8 cellular contexts compared by ENCODE assay signal in the genomic region with DNA sequence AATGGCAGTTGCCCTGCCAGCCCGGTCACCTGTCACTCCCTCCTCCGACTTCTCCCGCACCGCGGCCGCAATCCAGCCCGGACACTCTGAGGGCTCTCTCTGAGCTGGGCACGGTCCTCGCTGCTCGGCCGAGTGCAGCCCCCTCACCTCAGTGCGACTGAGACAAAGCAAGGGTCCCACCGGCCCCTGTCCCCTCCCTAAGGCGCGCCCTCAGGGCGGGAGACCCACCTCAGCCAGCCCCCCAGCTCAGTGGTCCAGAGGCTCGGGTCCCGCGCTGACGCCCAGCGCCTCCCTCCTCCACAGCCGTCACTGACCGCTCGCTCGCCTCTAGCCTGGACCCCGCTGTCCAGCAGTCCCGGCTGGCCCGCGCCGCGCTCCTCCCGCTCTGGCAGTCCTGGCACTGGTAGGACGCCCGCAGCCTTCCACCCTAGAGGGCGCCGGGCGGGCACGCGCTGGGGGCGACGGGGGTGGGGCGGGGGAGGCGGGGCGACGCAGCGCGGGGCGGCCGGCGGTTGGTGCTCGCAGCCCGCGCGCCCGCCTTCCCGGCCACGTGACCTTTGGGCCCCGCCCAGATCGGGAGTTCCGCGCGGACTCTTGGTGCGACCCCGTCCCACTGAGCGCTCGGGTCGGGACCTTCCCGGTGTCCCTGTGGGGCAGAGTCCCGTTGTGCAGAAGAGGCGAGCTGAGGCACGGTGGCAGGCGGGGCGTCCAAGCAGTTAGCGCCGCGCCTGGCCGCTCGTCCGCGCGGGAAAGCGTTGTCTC. TPM values are rescaled to one million over a fixed set of nuclear protein-coding genes. Genes with fewer than 3 reads are reported as not detected.
A peak's percentile ranks its signal among the peaks of the same experiment; 100 is the strongest.
DNase-seq lines count a peak whose midpoint lies in the region; ATAC-seq and TF ChIP-seq lines count a peak whose summit lies in the region.

No MANE protein-coding gene starts in this region.

- H3K9me1 ChIP-seq in IMR-90 (ENCODE audit: insufficient read depth, low read length), result no peaks in the 10 kb centered on the region

- DNase-seq in Caco-2, result peak; percentile 79 to 87
- peak; percentile 35 for DNase-seq in IMR-90
- DNase-seq in RKO (ENCODE audit: low spot score), result peak; percentile 77
- peak; percentile 66 to 78 for DNase-seq in activated T-helper 1 cell treated with anti-CD3 and anti-CD28 coated beads, Interleukin-2, amount 50 U/mL, for 16 hours (ENCODE audit: low read depth in 1 of 2, low spot score in 1 of 2)
- DNase-seq in fibroblast of pulmonary artery (ENCODE audit: low read depth), result peak; percentile 47
- DNase-seq in natural killer cell, result peak; percentile 78
- peak; percentile 52 to 85 (median 76) for DNase-seq in stimulated activated naive CD4-positive, alpha-beta T cell (lab: John Stamatoyannopoulos, UW)

- peak overlapping the region; percentile 82 for H3K4me3 Mint-ChIP-seq in Caco-2 (ENCODE audit: unreplicated experiment)
- H3K4me3 Mint-ChIP-seq in natural killer cell, result peak overlapping the region; percentile 89

- H3K36me3 ChIP-seq in Caco-2 (ENCODE audit: control insufficient read depth, insufficient read depth, low read length) (no peaks in the 10 kb centered on the region; the same call in 1 of the 2 replicates), IMR-90 (ENCODE audit: control insufficient read depth, insufficient read depth, low read length) (no peaks in the 10 kb centered on the region)

- H3K18ac ChIP-seq in IMR-90 (ENCODE audit: low read depth, low read length), result no peak overlapping the region

- H3K9me3 ChIP-seq in Caco-2 (no peaks in the 10 kb centered on the region), IMR-90 (ENCODE audit: control insufficient read depth, insufficient read depth, low read length) (no peaks in the 10 kb centered on the region)

- no peak overlapping the region for H4K91ac ChIP-seq in IMR-90 (ENCODE audit: insufficient read depth, low read depth, low read length)

- no peak overlapping the region for H2BK120ac ChIP-seq in IMR-90 (ENCODE audit: low read depth, low read length)

- peak overlapping the region; percentile 61 for H2AK9ac ChIP-seq in IMR-90 (replicated peaks; ENCODE audit: low read depth, low read length, poor library complexity)

- no peak overlapping the region; the same call in 1 of the 2 replicates for H3K27ac ChIP-seq in IMR-90 (ENCODE audit: insufficient read depth, low read length)

- peak overlapping the region; percentile 73; the same call in 1 of the 2 replicates for H3K23ac ChIP-seq in IMR-90 (ENCODE audit: low read depth, low read length)

- no peaks in the 10 kb centered on the region for H3K9me3 Mint-ChIP-seq in Caco-2 (ENCODE audit: unreplicated experiment)
- no peaks in the 10 kb centered on the region for H3K9me3 Mint-ChIP-seq in natural killer cell

- H3K4ac ChIP-seq in IMR-90 (ENCODE audit: low read depth, low read length), result no peak overlapping the region

- H2AFZ ChIP-seq in IMR-90 (replicated peaks; ENCODE audit: low read length, poor library complexity), result peak overlapping the region; percentile 100

- TF ChIP-seq POLR2A in IMR-90 (IDR thresholded peaks at IDR 0.05; ENCODE audit: low read depth, low read length), result no peak

- no peak overlapping the region for H4K5ac ChIP-seq in IMR-90 (ENCODE audit: low read depth, low read length)

- no peak overlapping the region for H2AK5ac ChIP-seq in IMR-90 (ENCODE audit: low read depth, low read length)

- H3K14ac ChIP-seq in IMR-90 (replicated peaks; ENCODE audit: low read depth, low read length), result no peak overlapping the region

- H3K4me1 Mint-ChIP-seq in Caco-2 (ENCODE audit: low read depth, unreplicated experiment) (peaks cover 11% of the 10 kb centered on the region), natural killer cell (peaks cover 10 to 11% of the 10 kb centered on the region in 2 donors)

- BruUV-seq in Caco-2 (replicated peaks; lab: Mats Ljungman, UMichigan), result no TSS peak
- no TSS peak for BruUV-seq in IMR-90 (replicated peaks; lab: Mats Ljungman, UMichigan)

- TF ChIP-seq CTCF in Caco-2 (IDR thresholded peaks at IDR 0.05; ENCODE audit: insufficient read depth in 1 of 2, low read depth in 1 of 2, low read length in 1 of 2, severe bottlenecking in 1 of 2, unreplicated experiment in 1 of 2), result peak in 1 of 2 experiments; percentile 1
- 0 out of 2 replicates have a peak, but pooled peaks have one; percentile 6 for TF ChIP-seq CTCF in IMR-90 (conservative IDR thresholded peaks at IDR 0.05; ENCODE audit: low read depth, low read length)
- TF ChIP-seq CTCF in fibroblast of pulmonary artery (IDR thresholded peaks at IDR 0.05; ENCODE audit: low read length, missing control alignments), result no peak
- no peak for TF ChIP-seq CTCF in natural killer cell (IDR thresholded peaks at IDR 0.05)

- no peaks in the 10 kb centered on the region for H4K20me1 ChIP-seq in IMR-90 (ENCODE audit: insufficient read depth, low read length)

- dilution Hi-C loops in IMR-90 (cut with HindIII; ENCODE audit: low sequenced_read_pairs, unreplicated experiment), result no loop called here

- H3K9ac ChIP-seq in IMR-90 (ENCODE audit: low read depth, low read length), result peak overlapping the region; percentile 40

- H2BK5ac ChIP-seq in IMR-90 (ENCODE audit: low read depth, low read length, poor library complexity, severe bottlenecking), result no peak overlapping the region

- CTCF ChIA-PET in Caco-2 (lab: Charles Lee), result interaction anchor here (1.1 to 1.7 kb wide), 2 partner anchors 41 to 275 kb away, joined by 3 to 5 read pairs; no protein-coding TSS in a partner anchor
- CTCF ChIA-PET in IMR-90 (lab: Yijun Ruan, JAX), result no interaction called here

- POLR2A ChIA-PET in Caco-2 (lab: Charles Lee) (interaction anchor here (0.6 to 0.7 kb wide), 3 partner anchors 10 to 246 kb away, joined by 3 to 12 read pairs (median 3); partner anchors contain the start of gene RBX1), IMR-90 (lab: Charles Lee; ENCODE audit: unreplicated experiment) (no interaction called here)

- H2BK15ac ChIP-seq in IMR-90 (ENCODE audit: low read depth, low read length), result no peak overlapping the region

- peak overlapping the region; percentile 96 for H3K4me2 ChIP-seq in IMR-90 (ENCODE audit: low read depth, low read length)

- H3K27me3 ChIP-seq in Caco-2 (replicated peaks; ENCODE audit: control insufficient read depth, insufficient read depth, low read length) (no peaks in the 10 kb centered on the region), IMR-90 (ENCODE audit: control insufficient read depth, insufficient read depth, low read length) (peaks cover 3% of the 10 kb centered on the region; the same call in 1 of the 2 replicates)

- no peaks in the 10 kb centered on the region; a peak in 1 of 4 replicates for H3K79me1 ChIP-seq in IMR-90 (ENCODE audit: low read depth in 1 of 2, low read length in 2 of 2)

- no peak overlapping the region for H3K27ac Mint-ChIP-seq in Caco-2 (ENCODE audit: unreplicated experiment)
- peak overlapping the region in 1 of 2 donors; percentile 67 for H3K27ac Mint-ChIP-seq in natural killer cell

- no peak overlapping the region for H2BK20ac ChIP-seq in IMR-90 (ENCODE audit: low read depth, low read length)

- TF ChIP-seq RAD21 in IMR-90 (IDR thresholded peaks at IDR 0.05; ENCODE audit: low read length), result no peak

- H3K4me1 ChIP-seq in Caco-2, result 0 out of 2 replicates have a peak, but pooled peaks cover 7% of the 10 kb centered on the region
- no peaks in the 10 kb centered on the region for H3K4me1 ChIP-seq in IMR-90 (ENCODE audit: control insufficient read depth, insufficient read depth, low read length)

- WGBS in IMR-90 (ENCODE audit: extremely low coverage in 2 of 2, insufficient read length in 1 of 2), 2 experiments, result 0% methylated on average over 31 of the region's 82 CpGs; no CpG with 5 or more reads in 1 of the 2 experiments

- H3K27me3 Mint-ChIP-seq in Caco-2 (ENCODE audit: insufficient read depth, unreplicated experiment), result peaks cover 4% of the 10 kb centered on the region
- H3K27me3 Mint-ChIP-seq in natural killer cell (ENCODE audit: low read depth in 2 of 2), result peaks cover 0 to 10% of the 10 kb centered on the region in 2 donors

- intact Hi-C loops in Caco-2 (cut with micrococcal nuclease; ENCODE audit: unreplicated experiment), result no loop called here
- intact Hi-C loops in IMR-90 (cut with micrococcal nuclease), result no loop called here
- intact Hi-C loops in natural killer cell (cut with micrococcal nuclease), result no loop called here

- H3K4me3 ChIP-seq in Caco-2 (ENCODE audit: low read depth, low read length) (peak overlapping the region; percentile 59), IMR-90 (ENCODE audit: insufficient read depth, low read depth, low read length) (peak overlapping the region; percentile 98), fibroblast of pulmonary artery (replicated peaks; ENCODE audit: low read depth, low read length) (peak overlapping the region; percentile 77)

- ATAC-seq in GM21515 (IDR thresholded peaks at IDR 0.05; ENCODE audit: unreplicated experiment) (peak; percentile 75), IMR-90 (ENCODE audit: low read depth) (peak; percentile 95), natural killer cell (peak; percentile 94 to 95 (median 94))

- H3K36me3 Mint-ChIP-seq in Caco-2 (ENCODE audit: insufficient read depth, unreplicated experiment) (peaks cover 5% of the 10 kb centered on the region), natural killer cell (no peaks in the 10 kb centered on the region)

- no peak overlapping the region for H3K56ac ChIP-seq in IMR-90 (ENCODE audit: extremely low read depth, insufficient read depth, low read length)

- peak overlapping the region in 1 of 2 experiments; percentile 21; a peak in 1 of 4 replicates for H4K8ac ChIP-seq in IMR-90 (ENCODE audit: low read depth in 2 of 2, low read length in 2 of 2)

- in situ Hi-C loops in IMR-90 (cut with MboI; ENCODE audit: low sequenced_read_pairs), result no loop called here

TF ChIP-seq in IMR-90, 13 proteins besides CTCF, POLR2A, EP300 and RAD21 (continues in another document):
- TF ChIP-seq, protein P1, sequence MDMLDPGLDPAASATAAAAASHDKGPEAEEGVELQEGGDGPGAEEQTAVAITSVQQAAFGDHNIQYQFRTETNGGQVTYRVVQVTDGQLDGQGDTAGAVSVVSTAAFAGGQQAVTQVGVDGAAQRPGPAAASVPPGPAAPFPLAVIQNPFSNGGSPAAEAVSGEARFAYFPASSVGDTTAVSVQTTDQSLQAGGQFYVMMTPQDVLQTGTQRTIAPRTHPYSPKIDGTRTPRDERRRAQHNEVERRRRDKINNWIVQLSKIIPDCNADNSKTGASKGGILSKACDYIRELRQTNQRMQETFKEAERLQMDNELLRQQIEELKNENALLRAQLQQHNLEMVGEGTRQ (IDR thresholded peaks at IDR 0.05; ENCODE audit: low read depth, low read length), result peak; percentile 95

RNA-seq across cellular contexts. Expression of gene L3MBTL2, which starts 7.9 kb away (rescaled TPM):
- total RNA-seq in Caco-2 (2022), result 18.8 and 24.3 TPM in 2 replicates
- 20.8 and 25.1 TPM in 2 replicates for total RNA-seq in IMR-90 (2012; rRNA removed)
- 20.6 and 23.2 TPM in 2 replicates for polyA plus RNA-seq in IMR-90 (2012; rRNA removed)
- 15.5 and 19.2 TPM in 2 replicates for polyA plus RNA-seq in IMR-90 (2012; cell fraction: cytosol; rRNA removed)
- 20.6 and 31.5 TPM in 2 replicates for polyA plus RNA-seq in IMR-90 (2012; cell fraction: nucleus; rRNA removed; ENCODE audit: low replicate concordance)
- total RNA-seq in natural killer cell, result 10 to 100 TPM; 25.2 to 32.1 (median 31.7) TPM

RNA-seq across cellular contexts. Expression of gene CHADL, which starts 43.5 kb away (rescaled TPM):
- total RNA-seq in Caco-2 (2022), result 0.32 TPM in 1 of 2 replicates, not detected in the other
- total RNA-seq in IMR-90 (2012; rRNA removed), result 0.18 and 0.28 TPM in 2 replicates
- 0.44 and 0.53 TPM in 2 replicates for polyA plus RNA-seq in IMR-90 (2012; rRNA removed)
- polyA plus RNA-seq in IMR-90 (2012; cell fraction: cytosol; rRNA removed), result 0.36 and 1.0 TPM in 2 replicates
- polyA plus RNA-seq in IMR-90 (2012; cell fraction: nucleus; rRNA removed; ENCODE audit: low replicate concordance), result 1.0 and 2.5 TPM in 2 replicates
- total RNA-seq in natural killer cell, result 1 to 10 TPM in 1 of 3 donors, under 1 TPM in 2; 0.35 to 1.2 (median 0.36) TPM
